19 cellular contexts compared by ENCODE assay signal in the genomic region with DNA sequence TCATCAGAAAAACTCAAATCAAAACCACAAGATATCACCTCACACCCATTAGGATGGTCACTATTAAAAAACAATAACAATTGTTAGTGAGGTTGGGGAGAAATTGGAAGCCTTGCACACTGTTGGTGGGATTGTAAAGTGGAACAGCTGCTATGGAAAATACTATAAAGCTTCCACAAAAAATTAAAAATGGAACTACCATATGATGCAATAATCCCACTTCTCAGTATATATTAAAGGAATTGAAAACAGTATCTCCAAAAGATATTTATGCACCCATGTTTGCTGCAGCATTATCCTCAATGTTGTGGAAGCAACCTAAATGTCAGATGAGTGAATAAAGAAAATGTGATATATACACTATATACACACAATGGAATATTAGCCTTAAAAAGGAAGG. TPM values are rescaled to one million over a fixed set of nuclear protein-coding genes. Genes with fewer than 3 reads are reported as not detected.
A peak's percentile ranks its signal among the peaks of the same experiment; 100 is the strongest.
DNase-seq lines count a peak whose midpoint lies in the region; ATAC-seq, FAIRE-seq and TF ChIP-seq lines count a peak whose summit lies in the region.
"Had no signal": no experiment of that assay in that cellular context is flagged by ENCODE, and none has a peak within 500 bp of the region (broad histone marks: within the 10 kb centered on the region; RNA-seq: fewer than 3 reads in every experiment).

No MANE protein-coding gene starts in this region.

- CTCF ChIA-PET in A549 (lab: Yijun Ruan, JAX) = no interaction called here
- CTCF ChIA-PET in HCT116 (lab: Charles Lee) = no interaction called here
- CTCF ChIA-PET in PC-9 (lab: Charles Lee) = no interaction called here
- CTCF ChIA-PET in K562 (lab: Yijun Ruan, JAX; ENCODE audit: low intra/inter-chr PET ratio) = no interaction called here

- TF ChIP-seq RAD21 in A549 (conservative IDR thresholded peaks at IDR 0.05 in 1 of 2, IDR thresholded peaks at IDR 0.05 in 1 of 2) (no peak), HCT116 (IDR thresholded peaks at IDR 0.05; ENCODE audit: low read depth) (no peak), K562 (CRISPR knock-in tag; conservative IDR thresholded peaks at IDR 0.05 in 1 of 2, IDR thresholded peaks at IDR 0.05 in 1 of 2) (no peak)

- H3K27ac ChIP-seq in A549 (peak overlapping the region; percentile 89 to 96), HCT116 (ENCODE audit: low read depth, low read length) (no peak overlapping the region), PC-9 (peak overlapping the region; percentile 97), K562 (ENCODE audit: extremely low read depth, low read depth, low read length) (no peak overlapping the region)

- no peaks in the 10 kb centered on the region for H3K36me3 ChIP-seq in HCT116 (ENCODE audit: control insufficient read depth in 1 of 2, insufficient read depth in 2 of 2, low read length in 2 of 2)
- H3K36me3 ChIP-seq in PC-9 (ENCODE audit: low read depth) = no peaks in the 10 kb centered on the region
- no peaks in the 10 kb centered on the region for H3K36me3 ChIP-seq in K562 (ENCODE audit: control insufficient read depth, insufficient read depth, low read length)
- H3K36me3 ChIP-seq: BE2C had no signal

- TF ChIP-seq EP300 in A549 (IDR thresholded peaks at IDR 0.05) (no peak), K562 (IDR thresholded peaks at IDR 0.05; ENCODE audit: low read length) (no peak)

- in situ Hi-C loops in K562 (cut with MboI) = no loop called here

- peak; percentile 18 for FAIRE-seq in A549 (lab: Jason Lieb, UNC)
- FAIRE-seq in K562 (lab: Jason Lieb, UNC) = no peak
- FAIRE-seq: HepG2 had no signal

- H3K9ac ChIP-seq in HCT116 (ENCODE audit: low read length) = no peak overlapping the region
- no peak overlapping the region for H3K9ac ChIP-seq in K562 (ENCODE audit: insufficient read depth in 1 of 2, low read depth in 2 of 2, low read length in 2 of 2)

- H4K20me1 ChIP-seq in HCT116 (ENCODE audit: insufficient read depth) = no peaks in the 10 kb centered on the region
- no peaks in the 10 kb centered on the region for H4K20me1 ChIP-seq in PC-9 (ENCODE audit: insufficient read depth)
- H4K20me1 ChIP-seq in K562 (replicated peaks; ENCODE audit: control insufficient read depth, insufficient read depth, low read length) = no peaks in the 10 kb centered on the region

- H3K27me3 ChIP-seq in HCT116 (ENCODE audit: insufficient read depth, low read length) (no peaks in the 10 kb centered on the region; the same call in 1 of the 2 replicates), PC-9 (ENCODE audit: insufficient read depth, low read depth) (no peaks in the 10 kb centered on the region), K562 (ENCODE audit: control insufficient read depth in 2 of 2, insufficient read depth in 2 of 2, low read length in 2 of 2) (peaks cover 0 to 5% of the 10 kb centered on the region in 2 experiments; a peak in 1 of 5 replicates)

- H2AFZ ChIP-seq in HCT116 (ENCODE audit: low read depth, low read length, poor library complexity, severe bottlenecking) = peak overlapping the region; percentile 94
- no peak overlapping the region for H2AFZ ChIP-seq in PC-9
- no peak overlapping the region for H2AFZ ChIP-seq in K562 (ENCODE audit: low read depth, low read length)

- TF ChIP-seq CTCF in A549 (IDR thresholded peaks at IDR 0.05) = no peak
- TF ChIP-seq CTCF in HCT116 (IDR thresholded peaks at IDR 0.05 in 2 of 3, conservative IDR thresholded peaks at IDR 0.05 in 1 of 3; ENCODE audit: borderline replicate concordance in 1 of 3, insufficient read depth in 1 of 3, low read depth in 2 of 3, low read length in 2 of 3) = no peak
- TF ChIP-seq CTCF in PC-9 (conservative IDR thresholded peaks at IDR 0.05) = no peak
- TF ChIP-seq CTCF in K562 (IDR thresholded peaks at IDR 0.05 in 2 of 3, conservative IDR thresholded peaks at IDR 0.05 in 1 of 3; ENCODE audit: insufficient read depth in 2 of 3, low read depth in 1 of 3, low read length in 3 of 3) = no peak

- intact Hi-C loops in HCT116 (cut with micrococcal nuclease) (loop anchor here (5.0 kb wide), 1 partner anchor 124 kb away; no protein-coding TSS in a partner anchor), PC-9 (cut with micrococcal nuclease; ENCODE audit: unreplicated experiment) (no loop called here), K562 (cut with micrococcal nuclease) (no loop called here)

- BruUV-seq in HCT116 (replicated peaks; lab: Mats Ljungman, UMichigan) (no TSS peak), PC-9 (replicated peaks; lab: Mats Ljungman, UMichigan) (no TSS peak), K562 (replicated peaks; lab: Mats Ljungman, UMichigan) (no TSS peak)

- no peak for TF ChIP-seq POLR2A in A549 (IDR thresholded peaks at IDR 0.05; ENCODE audit: low read length)
- no peak for TF ChIP-seq POLR2A in HCT116 (IDR thresholded peaks at IDR 0.05; ENCODE audit: borderline replicate concordance, extremely low read depth, insufficient read depth, insufficient read length)
- TF ChIP-seq POLR2A in K562 (conservative IDR thresholded peaks at IDR 0.05) = no peak

- RAD21 ChIA-PET in HCT116 (lab: Charles Lee; ENCODE audit: low non-redundant PET in 1 of 2, low total read pairs in 2 of 2, uncharacterized antibody in 2 of 2, unreplicated experiment in 2 of 2) = no interaction called here

- DNase-seq in A549 (ENCODE audit: low read depth in 1 of 2, low spot score in 1 of 2) (no peak), HCT116 (ENCODE audit: low read depth, low spot score) (no peak), PC-9 (no peak), K562 (ENCODE audit: extremely low read depth in 1 of 4, low spot score in 3 of 4) (no peak), AG08395 (ENCODE audit: low spot score) (no peak), NCI-H1694 (lab: John Stamatoyannopoulos, UW) (no peak), germinal center (ENCODE audit: low spot score) (no peak)
- DNase-seq in effector CD4-positive, alpha-beta T cell = no peak
- DNase-seq: 8988T; BE2C; C1 segment of cervical spinal cord; Caco-2; CD4-positive, alpha-beta T cell; DMS153; DMS79 treated with DMSO at 0.1 percent for 48 hours; GF-D8; GOT3; H9 had no signal

- H3K9me1 ChIP-seq in K562 (ENCODE audit: control insufficient read depth, insufficient read depth, low read length) = no peaks in the 10 kb centered on the region

- POLR2A ChIA-PET in A549 (lab: Yijun Ruan, JAX) = no interaction called here
- POLR2A ChIA-PET in HCT116 (lab: Charles Lee) = no interaction called here
- POLR2A ChIA-PET in PC-9 (lab: Charles Lee; ENCODE audit: unreplicated experiment) = interaction anchor here (0.6 kb wide), 1 partner anchor 405 kb away, joined by 3 read pairs; no protein-coding TSS in a partner anchor
- POLR2A ChIA-PET in K562 (lab: Yijun Ruan, JAX) = no interaction called here

- no peaks in the 10 kb centered on the region for H3K9me2 ChIP-seq in HCT116 (ENCODE audit: insufficient read depth)
- no peaks in the 10 kb centered on the region for H3K9me2 ChIP-seq in PC-9 (ENCODE audit: insufficient read depth)

- peaks cover 25% of the 10 kb centered on the region for H3F3A ChIP-seq in PC-9 (ENCODE audit: insufficient read depth, low read depth)

- H3K4me2 ChIP-seq in A549 (peak overlapping the region; percentile 62), HCT116 (ENCODE audit: low read length) (peak overlapping the region; percentile 77), PC-9 (peak overlapping the region; percentile 20; the same call in 1 of the 2 replicates), K562 (ENCODE audit: insufficient read depth, low read length) (no peak overlapping the region)

- H3K4me3 ChIP-seq in A549 = no peak overlapping the region
- H3K4me3 ChIP-seq in HCT116 (replicated peaks in 1 of 2; ENCODE audit: low read depth in 1 of 2, low read length in 2 of 2) = no peak overlapping the region
- no peak overlapping the region for H3K4me3 ChIP-seq in PC-9
- H3K4me3 ChIP-seq in K562 = no peak overlapping the region

- H3K4me1 ChIP-seq in A549 (peaks cover 78% of the 10 kb centered on the region), HCT116 (ENCODE audit: control insufficient read depth in 1 of 2, insufficient read depth in 2 of 2, low read length in 2 of 2) (peaks cover 32 to 54% of the 10 kb centered on the region in 2 experiments), PC-9 (replicated peaks; ENCODE audit: insufficient read depth) (peaks cover 62% of the 10 kb centered on the region), K562 (replicated peaks in 1 of 2; ENCODE audit: control insufficient read depth in 2 of 2, insufficient read depth in 2 of 2, low read length in 2 of 2) (no peaks in the 10 kb centered on the region)
- H3K4me1 ChIP-seq: BE2C, Caco-2 had no signal

- H3K79me2 ChIP-seq in HCT116 (ENCODE audit: insufficient read depth, low read length) = no peaks in the 10 kb centered on the region
- no peaks in the 10 kb centered on the region for H3K79me2 ChIP-seq in PC-9 (ENCODE audit: low read depth)
- no peaks in the 10 kb centered on the region for H3K79me2 ChIP-seq in K562 (ENCODE audit: control insufficient read depth, insufficient read depth, low read length)

- H3K9me3 ChIP-seq in A549 = no peaks in the 10 kb centered on the region
- H3K9me3 ChIP-seq in HCT116 (ENCODE audit: control insufficient read depth in 1 of 2, insufficient read depth in 1 of 2, low read depth in 1 of 2, low read length in 2 of 2) = no peaks in the 10 kb centered on the region
- H3K9me3 ChIP-seq in PC-9 (ENCODE audit: insufficient read depth, low read depth) = no peaks in the 10 kb centered on the region
- no peaks in the 10 kb centered on the region for H3K9me3 ChIP-seq in K562 (replicated peaks; ENCODE audit: control insufficient read depth, insufficient read depth, low read depth, low read length)
- H3K9me3 ChIP-seq: BE2C, Caco-2 had no signal

- no peak for ATAC-seq in A549
- ATAC-seq in HCT116 = no peak
- ATAC-seq in K562 = no peak
- ATAC-seq: HepG2 had no signal

RNA-seq across cellular contexts. Expression of gene ADRA1B, which starts 14.5 kb away (rescaled TPM):
- polyA plus RNA-seq in A549 (2011; rRNA removed) = 4.4 and 5.1 TPM in 2 replicates
- 6.5 and 10.7 TPM in 2 replicates for polyA plus RNA-seq in A549 (2012; cell fraction: cytosol; rRNA removed)
- polyA plus RNA-seq in A549 (2012; cell fraction: nucleus; rRNA removed) = 8.3 and 12.5 TPM in 2 replicates
- 6.5 to 10.0 TPM (median 8.5 TPM) in 3 replicates for polyA plus RNA-seq in A549 (2017; fragmentation: RNase III; extraction: RNeasy Plus Mini Kit Qiagen cat#74134 plus additional on column Dnase treatment)
- 6.8 and 10.2 TPM in 2 replicates for polyA minus RNA-seq in A549 (2011; rRNA and poly(A)+ RNA removed)
- not detected for total RNA-seq in HCT116 (2021; ENCODE audit: unreplicated experiment)
- 0.04 and 0.16 TPM in 2 replicates for polyA plus RNA-seq in HCT116 (2012)
- 4.6 and 6.0 TPM in 2 replicates for total RNA-seq in PC-9 (2021)
- total RNA-seq in K562 (2011; cell fraction: chromatin; rRNA removed; ENCODE audit: low replicate concordance) = not detected in 2 replicates
- not detected in 2 replicates for total RNA-seq in K562 (2011; cell fraction: nucleolus; rRNA removed)
- total RNA-seq in K562 (2011; cell fraction: nucleoplasm; rRNA removed) = not detected in 2 replicates
- total RNA-seq in K562 (2014; rRNA removed) = not detected in 2 replicates
- not detected in 2 replicates for total RNA-seq in K562 (2014; rRNA removed; fragmentation: Illumina TruSeq; extraction: Trizol)
- total RNA-seq in K562 (2015; rRNA removed; fragmentation: Illumina TruSeq; extraction: Trizol) = not detected in 2 replicates
- not detected in 2 replicates for total RNA-seq in K562 (2021)
- not detected in 2 replicates for polyA plus RNA-seq in K562 (2011; rRNA removed)
- not detected in 2 replicates for polyA plus RNA-seq in K562 (2011; cell fraction: cytosol; rRNA removed)
- polyA plus RNA-seq in K562 (2011; cell fraction: nucleus; rRNA removed) = not detected in 2 replicates
- polyA plus RNA-seq in K562 (2012) = 0.18 TPM in 1 of 2 replicates, not detected in the other
- not detected in 2 replicates for polyA plus RNA-seq in K562 (2014; fragmentation: Illumina TruSeq; extraction: Trizol)
- not detected for polyA plus RNA-seq in K562 (2014; fragmentation: Nextera tagmentation; extraction: Ambion mirVana)
- polyA plus RNA-seq in K562 (2014; rRNA removed) = not detected in 2 replicates
- polyA minus RNA-seq in K562 (2011; rRNA and poly(A)+ RNA removed) = not detected in 2 replicates
- polyA minus RNA-seq in K562 (2011; cell fraction: cytosol; rRNA and poly(A)+ RNA removed) = not detected in 2 replicates
- not detected in 2 replicates for polyA minus RNA-seq in K562 (2011; cell fraction: nucleus; rRNA and poly(A)+ RNA removed)
- total RNA-seq: Caco-2; CD4-positive, alpha-beta T cell; H9; HepG2 had no signal
- polyA plus RNA-seq: HepG2 had no signal

Comparison
In these comparisons a context has a peak if more than half of its experiments do, and no peak if none do; other contexts are left out.
1. H3K27ac ChIP-seq: peak in A549 (2 of 2) and PC-9 (single experiment); none in HCT116 (single experiment) and K562 (single experiment).